1 cellular context compared by ENCODE assay signal in the genomic region with DNA sequence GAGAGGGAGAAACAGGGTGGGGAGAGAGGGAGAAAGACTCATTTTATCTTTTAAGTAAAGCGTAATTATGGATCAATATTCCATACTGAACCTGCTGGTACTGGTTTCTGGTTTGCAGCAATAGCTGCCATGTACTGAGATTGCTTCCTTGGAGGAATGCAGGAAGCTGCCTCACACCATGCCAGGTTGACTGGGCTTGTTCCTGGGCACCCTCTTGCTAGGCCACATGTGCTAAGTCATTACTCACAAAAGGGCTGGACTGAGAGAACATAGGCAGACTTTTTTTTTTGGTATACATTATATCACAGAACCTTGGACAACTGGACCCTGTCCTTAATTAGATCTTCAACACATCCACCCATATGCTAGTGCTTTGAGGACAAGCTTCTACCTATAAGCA.
TF ChIP-seq lines count a peak whose summit lies in the region.

No MANE protein-coding gene starts in this region.

TF ChIP-seq in SK-N-SH, 30 proteins besides CTCF, POLR2A, EP300 and RAD21 (continued from another document):
- TF ChIP-seq, protein P1, sequence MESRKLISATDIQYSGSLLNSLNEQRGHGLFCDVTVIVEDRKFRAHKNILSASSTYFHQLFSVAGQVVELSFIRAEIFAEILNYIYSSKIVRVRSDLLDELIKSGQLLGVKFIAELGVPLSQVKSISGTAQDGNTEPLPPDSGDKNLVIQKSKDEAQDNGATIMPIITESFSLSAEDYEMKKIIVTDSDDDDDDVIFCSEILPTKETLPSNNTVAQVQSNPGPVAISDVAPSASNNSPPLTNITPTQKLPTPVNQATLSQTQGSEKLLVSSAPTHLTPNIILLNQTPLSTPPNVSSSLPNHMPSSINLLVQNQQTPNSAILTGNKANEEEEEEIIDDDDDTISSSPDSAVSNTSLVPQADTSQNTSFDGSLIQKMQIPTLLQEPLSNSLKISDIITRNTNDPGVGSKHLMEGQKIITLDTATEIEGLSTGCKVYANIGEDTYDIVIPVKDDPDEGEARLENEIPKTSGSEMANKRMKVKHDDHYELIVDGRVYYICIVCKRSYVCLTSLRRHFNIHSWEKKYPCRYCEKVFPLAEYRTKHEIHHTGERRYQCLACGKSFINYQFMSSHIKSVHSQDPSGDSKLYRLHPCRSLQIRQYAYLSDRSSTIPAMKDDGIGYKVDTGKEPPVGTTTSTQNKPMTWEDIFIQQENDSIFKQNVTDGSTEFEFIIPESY (IDR thresholded peaks at IDR 0.05; ENCODE audit: borderline replicate concordance, low read depth) = no peak
